ENCODE assay signal across 1 cellular context in genomic region chr1:242224426-242224825, GRCh38.
TF ChIP-seq lines count a peak whose summit lies in the region.

No MANE protein-coding gene starts in this region.

TF ChIP-seq in WTC11, 78 proteins besides CTCF, POLR2A, EP300 and RAD21 (continued from another document):
- TF ChIP-seq, protein P1, sequence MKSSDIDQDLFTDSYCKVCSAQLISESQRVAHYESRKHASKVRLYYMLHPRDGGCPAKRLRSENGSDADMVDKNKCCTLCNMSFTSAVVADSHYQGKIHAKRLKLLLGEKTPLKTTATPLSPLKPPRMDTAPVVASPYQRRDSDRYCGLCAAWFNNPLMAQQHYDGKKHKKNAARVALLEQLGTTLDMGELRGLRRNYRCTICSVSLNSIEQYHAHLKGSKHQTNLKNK (CRISPR knock-in tag; IDR thresholded peaks at IDR 0.05), result no peak
- no peak for TF ChIP-seq SMAD4 (CRISPR knock-in tag; IDR thresholded peaks at IDR 0.05)
- no peak for TF ChIP-seq RELA (CRISPR knock-in tag; IDR thresholded peaks at IDR 0.05; ENCODE audit: borderline replicate concordance)
- TF ChIP-seq E2F5 (CRISPR knock-in tag; IDR thresholded peaks at IDR 0.05), result no peak
- TF ChIP-seq ZNF425 (CRISPR knock-in tag; conservative IDR thresholded peaks at IDR 0.05), result no peak
- TF ChIP-seq, protein P2, sequence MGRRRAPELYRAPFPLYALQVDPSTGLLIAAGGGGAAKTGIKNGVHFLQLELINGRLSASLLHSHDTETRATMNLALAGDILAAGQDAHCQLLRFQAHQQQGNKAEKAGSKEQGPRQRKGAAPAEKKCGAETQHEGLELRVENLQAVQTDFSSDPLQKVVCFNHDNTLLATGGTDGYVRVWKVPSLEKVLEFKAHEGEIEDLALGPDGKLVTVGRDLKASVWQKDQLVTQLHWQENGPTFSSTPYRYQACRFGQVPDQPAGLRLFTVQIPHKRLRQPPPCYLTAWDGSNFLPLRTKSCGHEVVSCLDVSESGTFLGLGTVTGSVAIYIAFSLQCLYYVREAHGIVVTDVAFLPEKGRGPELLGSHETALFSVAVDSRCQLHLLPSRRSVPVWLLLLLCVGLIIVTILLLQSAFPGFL (CRISPR knock-in tag; IDR thresholded peaks at IDR 0.05; ENCODE audit: borderline replicate concordance), result no peak
- TF ChIP-seq ZNF512 (CRISPR knock-in tag; IDR thresholded peaks at IDR 0.05; ENCODE audit: borderline replicate concordance), result no peak
- TF ChIP-seq RORB (CRISPR knock-in tag; IDR thresholded peaks at IDR 0.05), result no peak
- TF ChIP-seq TEAD1 (CRISPR knock-in tag; IDR thresholded peaks at IDR 0.05), result no peak
- TF ChIP-seq IRF2 (CRISPR knock-in tag; IDR thresholded peaks at IDR 0.05; ENCODE audit: borderline replicate concordance, low read depth), result no peak
- no peak for TF ChIP-seq NR3C1 (CRISPR knock-in tag; conservative IDR thresholded peaks at IDR 0.05; ENCODE audit: low read depth)
- no peak for TF ChIP-seq AR (CRISPR knock-in tag; IDR thresholded peaks at IDR 0.05)
- TF ChIP-seq FOXP1 (CRISPR knock-in tag; IDR thresholded peaks at IDR 0.05; ENCODE audit: borderline replicate concordance), result no peak
- no peak for TF ChIP-seq SOX15 (CRISPR knock-in tag; IDR thresholded peaks at IDR 0.05)
- no peak for TF ChIP-seq MYBL2 (CRISPR knock-in tag; IDR thresholded peaks at IDR 0.05)
- TF ChIP-seq SMAD3 (CRISPR knock-in tag; IDR thresholded peaks at IDR 0.05; ENCODE audit: borderline replicate concordance), result no peak
